1 cellular context compared by ENCODE assay signal in genomic region chr20:50044353-50044960, GRCh38.
TF ChIP-seq lines count a peak whose summit lies in the region.

No MANE protein-coding gene starts in this region.

TF ChIP-seq in HepG2, 621 proteins besides CTCF, POLR2A, EP300 and RAD21 (continued from another document and continues in another):
- TF ChIP-seq BRF2 (CRISPR knock-in tag; IDR thresholded peaks at IDR 0.05), result no peak
- no peak for TF ChIP-seq NKX3-1 (CRISPR knock-in tag; IDR thresholded peaks at IDR 0.05)
- TF ChIP-seq ZSCAN9 (CRISPR knock-in tag; IDR thresholded peaks at IDR 0.05; ENCODE audit: borderline replicate concordance), result peak; percentile 26; the same call in 1 of the 2 replicates
- TF ChIP-seq ARHGAP35 (CRISPR knock-in tag; IDR thresholded peaks at IDR 0.05; ENCODE audit: borderline replicate concordance), result no peak
- TF ChIP-seq ZNF446 (CRISPR knock-in tag; IDR thresholded peaks at IDR 0.05), result no peak
- no peak for TF ChIP-seq ZNF616 (CRISPR knock-in tag; IDR thresholded peaks at IDR 0.05; ENCODE audit: low read depth)
- no peak for TF ChIP-seq KDM3A (CRISPR knock-in tag; IDR thresholded peaks at IDR 0.05; ENCODE audit: low read depth)
- no peak for TF ChIP-seq XRCC5 (optimal IDR thresholded peaks at IDR 0.05; ENCODE audit: low read length)
- no peak for TF ChIP-seq ZFX (CRISPR knock-in tag; IDR thresholded peaks at IDR 0.05; ENCODE audit: low read depth)
- no peak for TF ChIP-seq BCL6 (CRISPR knock-in tag; IDR thresholded peaks at IDR 0.05)
- no peak for TF ChIP-seq NFRKB (IDR thresholded peaks at IDR 0.05)
- no peak for TF ChIP-seq BCL3 (CRISPR knock-in tag; IDR thresholded peaks at IDR 0.05)
- no peak for TF ChIP-seq HNRNPL (IDR thresholded peaks at IDR 0.05; ENCODE audit: low read depth, low read length)
- TF ChIP-seq HCFC1 (IDR thresholded peaks at IDR 0.05; ENCODE audit: low read depth, low read length), result no peak
- no peak for TF ChIP-seq ETV5 (CRISPR knock-in tag; IDR thresholded peaks at IDR 0.05; ENCODE audit: borderline replicate concordance)
- peak; percentile 28; the same call in 1 of the 2 replicates for TF ChIP-seq RXRB (CRISPR knock-in tag; IDR thresholded peaks at IDR 0.05; ENCODE audit: borderline replicate concordance)
- no peak for TF ChIP-seq HDAC2 (CRISPR knock-in tag; IDR thresholded peaks at IDR 0.05)
- TF ChIP-seq ZBTB10 (CRISPR knock-in tag; IDR thresholded peaks at IDR 0.05; ENCODE audit: borderline replicate concordance), result no peak
- no peak for TF ChIP-seq ZNF382 (CRISPR knock-in tag; IDR thresholded peaks at IDR 0.05; ENCODE audit: borderline replicate concordance)
- no peak for TF ChIP-seq ZNF207 (IDR thresholded peaks at IDR 0.05; ENCODE audit: borderline replicate concordance)
- no peak for TF ChIP-seq HOXA3 (CRISPR knock-in tag; IDR thresholded peaks at IDR 0.05)
- TF ChIP-seq GZF1 (CRISPR knock-in tag; IDR thresholded peaks at IDR 0.05), result no peak
- TF ChIP-seq WIZ (CRISPR knock-in tag; IDR thresholded peaks at IDR 0.05), result no peak
- TF ChIP-seq CHD2 (IDR thresholded peaks at IDR 0.05; ENCODE audit: low read depth, low read length), result no peak
- TF ChIP-seq ZNF282 (IDR thresholded peaks at IDR 0.05; ENCODE audit: partially characterized antibody), result no peak
- no peak for TF ChIP-seq RFX1 (IDR thresholded peaks at IDR 0.05)
- no peak for TF ChIP-seq ZBTB26 (CRISPR knock-in tag; IDR thresholded peaks at IDR 0.05; ENCODE audit: borderline replicate concordance)
- no peak for TF ChIP-seq ZFP41 (CRISPR knock-in tag; IDR thresholded peaks at IDR 0.05; ENCODE audit: borderline replicate concordance)
- no peak for TF ChIP-seq RELA (CRISPR knock-in tag; IDR thresholded peaks at IDR 0.05)
- TF ChIP-seq NFE2 (CRISPR knock-in tag; IDR thresholded peaks at IDR 0.05), result no peak
- TF ChIP-seq NFIC (IDR thresholded peaks at IDR 0.05; ENCODE audit: low read length), result no peak
- TF ChIP-seq ZNF678 (CRISPR knock-in tag; IDR thresholded peaks at IDR 0.05), result no peak
- TF ChIP-seq TSC22D2 (CRISPR knock-in tag; IDR thresholded peaks at IDR 0.05; ENCODE audit: borderline replicate concordance), result no peak
- 0 out of 2 replicates have a peak, but pooled peaks have one; percentile 35 for TF ChIP-seq ZNF768 (CRISPR knock-in tag; IDR thresholded peaks at IDR 0.05)
- TF ChIP-seq ARID2 (CRISPR knock-in tag; IDR thresholded peaks at IDR 0.05; ENCODE audit: borderline replicate concordance), result no peak
- TF ChIP-seq TBX3 (IDR thresholded peaks at IDR 0.05; ENCODE audit: borderline replicate concordance), result 0 out of 2 replicates have a peak, but pooled peaks have one; percentile 25
- TF ChIP-seq ZNF180 (CRISPR knock-in tag; IDR thresholded peaks at IDR 0.05; ENCODE audit: borderline replicate concordance, low read depth), result no peak
- TF ChIP-seq ZNF501 (CRISPR knock-in tag; IDR thresholded peaks at IDR 0.05), result no peak
- TF ChIP-seq CENPBD1 (CRISPR knock-in tag; IDR thresholded peaks at IDR 0.05; ENCODE audit: borderline replicate concordance, low read depth), result no peak
- TF ChIP-seq SNRNP70 (IDR thresholded peaks at IDR 0.05; ENCODE audit: low read depth, low read length), result no peak
- TF ChIP-seq ZFP91 (CRISPR knock-in tag; IDR thresholded peaks at IDR 0.05; ENCODE audit: borderline replicate concordance), result peak; percentile 29; the same call in 1 of the 2 replicates
- TF ChIP-seq KAT2B (IDR thresholded peaks at IDR 0.05; ENCODE audit: borderline replicate concordance, low read depth, low read length), result no peak
- TF ChIP-seq SIX4 (CRISPR knock-in tag; IDR thresholded peaks at IDR 0.05), result no peak
- peak; percentile 72; the same call in 1 of the 2 replicates for TF ChIP-seq ZMAT3 (CRISPR knock-in tag; conservative IDR thresholded peaks at IDR 0.05)
- no peak for TF ChIP-seq ZNF414 (CRISPR knock-in tag; IDR thresholded peaks at IDR 0.05)
- TF ChIP-seq ESRRA (CRISPR knock-in tag; IDR thresholded peaks at IDR 0.05; ENCODE audit: low read depth), result peak; percentile 36; the same call in 1 of the 2 replicates
- no peak for TF ChIP-seq AGO2 (optimal IDR thresholded peaks at IDR 0.05; ENCODE audit: low read depth, low read length)
- peak; percentile 71 for TF ChIP-seq ZMYM3 (CRISPR knock-in tag; IDR thresholded peaks at IDR 0.05)
- peak in 1 of 2 experiments; percentile 23; a peak in 1 of 4 replicates for TF ChIP-seq HMGXB4 (CRISPR knock-in tag; IDR thresholded peaks at IDR 0.05; ENCODE audit: borderline replicate concordance in 1 of 2, low read depth in 1 of 2)
- TF ChIP-seq KDM6A (CRISPR knock-in tag; IDR thresholded peaks at IDR 0.05; ENCODE audit: low read depth), result no peak
- no peak for TF ChIP-seq AKAP8 (CRISPR knock-in tag; IDR thresholded peaks at IDR 0.05)
- no peak for TF ChIP-seq NR0B2 (CRISPR knock-in tag; IDR thresholded peaks at IDR 0.05)
- TF ChIP-seq ZNF816 (CRISPR knock-in tag; IDR thresholded peaks at IDR 0.05; ENCODE audit: borderline replicate concordance), result no peak
- 0 out of 2 replicates have a peak, but pooled peaks have one; percentile 37 for TF ChIP-seq ZNF782 (CRISPR knock-in tag; IDR thresholded peaks at IDR 0.05; ENCODE audit: borderline replicate concordance)
- TF ChIP-seq ZNF737 (CRISPR knock-in tag; IDR thresholded peaks at IDR 0.05; ENCODE audit: borderline replicate concordance), result no peak
- TF ChIP-seq NR1H2 (CRISPR knock-in tag; IDR thresholded peaks at IDR 0.05; ENCODE audit: borderline replicate concordance, low read depth), result no peak
- TF ChIP-seq THRA (CRISPR knock-in tag; IDR thresholded peaks at IDR 0.05; ENCODE audit: borderline replicate concordance), result no peak; the same call in 1 of the 2 replicates
- no peak for TF ChIP-seq THAP8 (CRISPR knock-in tag; IDR thresholded peaks at IDR 0.05; ENCODE audit: borderline replicate concordance)
- TF ChIP-seq ZBTB21 (CRISPR knock-in tag; IDR thresholded peaks at IDR 0.05), result no peak
- TF ChIP-seq TFDP2 (CRISPR knock-in tag; IDR thresholded peaks at IDR 0.05), result no peak
- TF ChIP-seq PAX8 (CRISPR knock-in tag; IDR thresholded peaks at IDR 0.05; ENCODE audit: borderline replicate concordance), result no peak
